ENCODE assay signal across 9 cellular contexts in the genomic region with DNA sequence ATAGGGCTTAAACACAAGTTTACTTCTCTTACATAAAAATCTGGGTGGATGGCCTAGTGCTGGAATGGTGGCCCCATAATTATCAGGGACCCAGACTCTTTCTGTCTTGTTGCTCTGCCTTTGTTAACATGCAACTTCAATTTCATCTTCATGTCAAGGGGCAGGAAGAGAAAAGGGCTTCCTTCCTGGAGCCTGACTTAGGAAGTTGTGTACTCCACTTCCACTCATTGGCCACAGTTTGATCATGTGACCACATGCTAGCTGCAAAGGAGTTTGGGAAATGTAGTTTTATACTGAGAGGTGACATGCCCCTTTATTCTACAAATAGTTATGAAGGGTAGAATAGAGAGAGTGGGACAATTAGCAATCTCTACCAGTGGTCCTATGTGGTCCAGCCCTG. TPM values are rescaled to one million over a fixed set of nuclear protein-coding genes. Genes with fewer than 3 reads are reported as not detected.
DNase-seq lines count a peak whose midpoint lies in the region; ATAC-seq, FAIRE-seq and TF ChIP-seq lines count a peak whose summit lies in the region.
"Had no signal": no experiment of that assay in that cellular context is flagged by ENCODE, and none has a peak within 500 bp of the region (broad histone marks: within the 10 kb centered on the region; RNA-seq: fewer than 3 reads in every experiment).

No MANE protein-coding gene starts in this region.

- no peak overlapping the region for H2AK5ac ChIP-seq in H1 (ENCODE audit: low read depth, low read length)

- H3K4me2 ChIP-seq in H1 (ENCODE audit: insufficient read depth in 1 of 2, low read depth in 2 of 2, low read length in 2 of 2) = no peak overlapping the region

- H3K4me1 ChIP-seq in H1 (replicated peaks in 1 of 4; ENCODE audit: control insufficient read depth in 3 of 4, insufficient read depth in 4 of 4, low read length in 3 of 4) = peaks cover 4 to 14% (median 9%) of the 10 kb centered on the region in 4 experiments
- H3K4me1 ChIP-seq in upper lobe of right lung = no peaks in the 10 kb centered on the region
- no peaks in the 10 kb centered on the region for H3K4me1 ChIP-seq in upper lobe of left lung

- H2BK12ac ChIP-seq in H1 (ENCODE audit: low read depth, low read length) = no peak overlapping the region

- CTCF ChIA-PET in H1 (lab: Charles Lee; ENCODE audit: partially characterized antibody) = interaction anchor here (0.6 to 17.1 kb wide), 5 partner anchors 8 to 111 kb away, joined by 3 to 218 read pairs (median 4); no protein-coding TSS in a partner anchor

- in situ Hi-C loops in ACHN (cut with HindIII; ENCODE audit: low pct_ligation_motif_present, low pct_unique_long_range_greater_than_20kb, low sequenced_read_pairs) = no loop called here

- peak; percentile 93 for FAIRE-seq in H1 (lab: Jason Lieb, UNC)

- DNase-seq in ACHN (peak; percentile 49), GM12865 (ENCODE audit: low read depth) (peak; percentile 62), NCI-H226 (peak; percentile 37), H1 (ENCODE audit: low read depth in 1 of 2, low spot score in 2 of 2) (no peak), upper lobe of right lung (no peak), upper lobe of left lung (no peak), islet precursor cell (no peak)

- H3K23ac ChIP-seq in H1 (ENCODE audit: insufficient read length) = no peak overlapping the region

- no peak overlapping the region for H2BK20ac ChIP-seq in H1 (ENCODE audit: low read length)

- no peak overlapping the region for H2BK120ac ChIP-seq in H1 (replicated peaks; ENCODE audit: low read depth, low read length)

- H3K18ac ChIP-seq in H1 (ENCODE audit: extremely low read depth, low read length) = no peak overlapping the region

- H3K23me2 ChIP-seq in H1 (ENCODE audit: low read depth, low read length) = no peaks in the 10 kb centered on the region

- no peak for TF ChIP-seq CTCF in GM12865 (IDR thresholded peaks at IDR 0.05; ENCODE audit: insufficient read depth, low read depth, low read length, missing control alignments)
- no peak for TF ChIP-seq CTCF in H1 (IDR thresholded peaks at IDR 0.05; ENCODE audit: control extremely low read depth in 1 of 3, insufficient read depth in 1 of 3, low read depth in 1 of 3, low read length in 3 of 3)
- no peak for TF ChIP-seq CTCF in upper lobe of right lung (IDR thresholded peaks at IDR 0.05)
- no peak for TF ChIP-seq CTCF in upper lobe of left lung (IDR thresholded peaks at IDR 0.05)

- H2BK15ac ChIP-seq in H1 (ENCODE audit: low read length) = no peak overlapping the region

- TF ChIP-seq EP300 in H1 (IDR thresholded peaks at IDR 0.05; ENCODE audit: borderline replicate concordance in 1 of 2, low read depth in 2 of 2, low read length in 2 of 2) (no peak), upper lobe of left lung (IDR thresholded peaks at IDR 0.05) (no peak)

- intact Hi-C loops in upper lobe of right lung (cut with DNase I) = no loop called here

- H3K14ac ChIP-seq in H1 (ENCODE audit: insufficient read length) = no peak overlapping the region

- peaks cover 0 to 29% (median 23%) of the 10 kb centered on the region in 4 experiments; a peak in 4 of 7 replicates for H3K27me3 ChIP-seq in H1 (replicated peaks in 1 of 4; ENCODE audit: control insufficient read depth in 3 of 4, extremely low read depth in 1 of 4, insufficient read depth in 3 of 4, low read length in 3 of 4)
- peaks cover 21% of the 10 kb centered on the region for H3K27me3 ChIP-seq in upper lobe of right lung
- peaks cover 0 to 6% (median 0%) of the 10 kb centered on the region in 4 donors for H3K27me3 ChIP-seq in upper lobe of left lung

- H3K36me3 ChIP-seq in H1 (ENCODE audit: control insufficient read depth in 2 of 4, insufficient read depth in 4 of 4, low read length in 3 of 4) = no peaks in the 10 kb centered on the region
- no peaks in the 10 kb centered on the region for H3K36me3 ChIP-seq in upper lobe of right lung
- no peaks in the 10 kb centered on the region for H3K36me3 ChIP-seq in upper lobe of left lung

- H4K5ac ChIP-seq in H1 (ENCODE audit: insufficient read length, low read depth, low read length) = no peak overlapping the region

- no peak overlapping the region for H2BK5ac ChIP-seq in H1 (ENCODE audit: low read depth, low read length)

- H2AFZ ChIP-seq in H1 (ENCODE audit: low read length) = no peak overlapping the region

- H3K9me3 ChIP-seq in H1 (ENCODE audit: insufficient read depth in 2 of 2, low read depth in 1 of 2, low read length in 1 of 2) (no peaks in the 10 kb centered on the region; a peak in 1 of 4 replicates), upper lobe of right lung (no peaks in the 10 kb centered on the region), upper lobe of left lung (peaks cover 0 to 4% (median 0%) of the 10 kb centered on the region in 4 donors)

- H3K4me3 ChIP-seq in GM12865 (ENCODE audit: low read depth, low read length) = no peak overlapping the region
- H3K4me3 ChIP-seq in H1 (ENCODE audit: extremely low read depth in 1 of 4, insufficient read depth in 2 of 4, low read depth in 3 of 4, low read length in 4 of 4) = no peak overlapping the region
- no peak overlapping the region for H3K4me3 ChIP-seq in upper lobe of right lung
- H3K4me3 ChIP-seq in upper lobe of left lung = no peak overlapping the region

- TF ChIP-seq POLR2A in H1 (IDR thresholded peaks at IDR 0.05; ENCODE audit: control extremely low read depth in 1 of 2, low read depth in 2 of 2, low read length in 2 of 2) = no peak
- TF ChIP-seq POLR2A in upper lobe of left lung (IDR thresholded peaks at IDR 0.05) = no peak

- H3K27ac ChIP-seq in H1 (ENCODE audit: low read depth, low read length) = no peak overlapping the region
- no peak overlapping the region for H3K27ac ChIP-seq in upper lobe of right lung
- H3K27ac ChIP-seq in upper lobe of left lung = no peak overlapping the region

- no peak overlapping the region for H4K91ac ChIP-seq in H1 (replicated peaks; ENCODE audit: insufficient read length, low read length)

- H3K9ac ChIP-seq in H1 (replicated peaks in 1 of 4; ENCODE audit: extremely low read depth in 1 of 4, low read depth in 3 of 4, low read length in 3 of 4) = no peak overlapping the region

- no peak overlapping the region for H4K8ac ChIP-seq in H1 (ENCODE audit: extremely low read depth, insufficient read depth, low read length)

- no peak overlapping the region for H3K4ac ChIP-seq in H1 (replicated peaks; ENCODE audit: insufficient read length, low read depth, low read length)

- POLR2A ChIA-PET in H1 (lab: Charles Lee; ENCODE audit: partially characterized antibody) = interaction anchor here (1.0 kb wide), 1 partner anchor 10 kb away, joined by 4 read pairs; no protein-coding TSS in a partner anchor

- H3K79me1 ChIP-seq in H1 (ENCODE audit: low read depth, low read length) = no peaks in the 10 kb centered on the region

- no peak for TF ChIP-seq RAD21 in H1 (IDR thresholded peaks at IDR 0.05 in 1 of 2, conservative IDR thresholded peaks at IDR 0.05 in 1 of 2; ENCODE audit: low read depth in 2 of 2, low read length in 2 of 2)

- no peaks in the 10 kb centered on the region for H3K79me2 ChIP-seq in H1 (ENCODE audit: control insufficient read depth in 1 of 2, insufficient read depth in 2 of 2, low read length in 2 of 2)

- no peak overlapping the region for H3K56ac ChIP-seq in H1 (replicated peaks; ENCODE audit: insufficient read length, low read depth, low read length)

- no peaks in the 10 kb centered on the region for H4K20me1 ChIP-seq in H1 (replicated peaks in 1 of 2; ENCODE audit: control insufficient read depth in 1 of 2, insufficient read depth in 2 of 2, low read length in 2 of 2)

- ATAC-seq in upper lobe of right lung (no peak), GM19397 (IDR thresholded peaks at IDR 0.05; ENCODE audit: unreplicated experiment) (no peak), upper lobe of left lung (ENCODE audit: low FRiP score in 2 of 2) (no peak)

TF ChIP-seq in H1, 55 proteins besides CTCF, POLR2A, EP300 and RAD21 (continues in another document):
- TF ChIP-seq SRF (IDR thresholded peaks at IDR 0.05; ENCODE audit: low read depth, low read length) (no peak), RXRA (IDR thresholded peaks at IDR 0.05; ENCODE audit: insufficient read depth, low read depth, low read length) (no peak), YY1 (IDR thresholded peaks at IDR 0.05; ENCODE audit: low read depth, low read length) (peak; percentile 51; the same call in 1 of the 2 replicates), NANOG (IDR thresholded peaks at IDR 0.05; ENCODE audit: insufficient read depth, low read depth, low read length, poor library complexity, severe bottlenecking) (no peak), KDM4A (IDR thresholded peaks at IDR 0.05; ENCODE audit: low read depth, low read length, severe bottlenecking) (no peak), BACH1 (IDR thresholded peaks at IDR 0.05; ENCODE audit: low read length) (no peak), RNF2 (IDR thresholded peaks at IDR 0.05; ENCODE audit: borderline replicate concordance, low read depth, low read length, missing control alignments, poor library complexity, severe bottlenecking) (no peak), GTF2F1 (IDR thresholded peaks at IDR 0.05; ENCODE audit: borderline replicate concordance, low read depth, low read length) (no peak), HDAC6 (IDR thresholded peaks at IDR 0.05; ENCODE audit: low read depth, low read length) (no peak), ZNF274 (IDR thresholded peaks at IDR 0.05; ENCODE audit: borderline replicate concordance, extremely low read depth, low read length) (no peak)
- TF ChIP-seq, protein P1, sequence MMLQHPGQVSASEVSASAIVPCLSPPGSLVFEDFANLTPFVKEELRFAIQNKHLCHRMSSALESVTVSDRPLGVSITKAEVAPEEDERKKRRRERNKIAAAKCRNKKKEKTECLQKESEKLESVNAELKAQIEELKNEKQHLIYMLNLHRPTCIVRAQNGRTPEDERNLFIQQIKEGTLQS (IDR thresholded peaks at IDR 0.05; ENCODE audit: insufficient read depth, low read depth, low read length) = 0 out of 2 replicates have a peak, but pooled peaks have one; percentile 54
- TF ChIP-seq, protein P2, sequence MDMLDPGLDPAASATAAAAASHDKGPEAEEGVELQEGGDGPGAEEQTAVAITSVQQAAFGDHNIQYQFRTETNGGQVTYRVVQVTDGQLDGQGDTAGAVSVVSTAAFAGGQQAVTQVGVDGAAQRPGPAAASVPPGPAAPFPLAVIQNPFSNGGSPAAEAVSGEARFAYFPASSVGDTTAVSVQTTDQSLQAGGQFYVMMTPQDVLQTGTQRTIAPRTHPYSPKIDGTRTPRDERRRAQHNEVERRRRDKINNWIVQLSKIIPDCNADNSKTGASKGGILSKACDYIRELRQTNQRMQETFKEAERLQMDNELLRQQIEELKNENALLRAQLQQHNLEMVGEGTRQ (IDR thresholded peaks at IDR 0.05; ENCODE audit: low read length) = peak; percentile 86

RNA-seq across cellular contexts. Expression of a gene that starts 39.3 kb away (rescaled TPM):
- total RNA-seq in H1 (2021; fragmentation: NEBNext Ultra II Directional; extraction: Animal tissue kit (Norgen Biotek cat#: 25700)) = 0.46 TPM in 1 of 2 replicates, not detected in the other
- polyA plus RNA-seq in H1 (2011; rRNA removed) = 0.53 and 0.68 TPM in 2 replicates
- polyA plus RNA-seq in H1 (2011; cell fraction: cytosol; rRNA removed) = 0.74 TPM
- 0.97 TPM for polyA plus RNA-seq in H1 (2011; cell fraction: nucleus; rRNA removed)
- 0.25 to 0.58 TPM (median 0.45 TPM) in 4 replicates for polyA plus RNA-seq in H1 (2012, experiment 1 of 2)
- polyA plus RNA-seq in H1 (2012, experiment 2 of 2) = 0.39 TPM
- polyA plus RNA-seq in H1 (2013, experiment 1 of 2) = 0.43 TPM
- polyA plus RNA-seq in H1 (2013, experiment 2 of 2) = 0.37 TPM
- polyA minus RNA-seq in H1 (2011; rRNA and poly(A)+ RNA removed) = 1.2 and 1.6 TPM in 2 replicates
- polyA minus RNA-seq in H1 (2011; cell fraction: cytosol; rRNA and poly(A)+ RNA removed) = not detected
- polyA minus RNA-seq in H1 (2011; cell fraction: nucleus; rRNA and poly(A)+ RNA removed) = 0.30 TPM
- total RNA-seq in upper lobe of right lung = not detected
- not detected for total RNA-seq in upper lobe of left lung
- total RNA-seq: natural killer cell treated with Interleukin-12 subunit alpha and Interleukin-12 subunit beta and Interleukin-15 and Interleukin-18, amount 100 ng/mL, for 72 hours had no signal

Comparison
In these comparisons a context has a peak if more than half of its experiments do, and no peak if none do; other contexts are left out.
1. DNase-seq: peak in ACHN (single experiment), GM12865 (single experiment) and NCI-H226 (single experiment); none in H1 (0 of 2), upper lobe of right lung (single experiment), upper lobe of left lung (0 of 2) and islet precursor cell (single experiment).